Comparison of ENCODE assay signal across 8 cellular contexts in the genomic region with DNA sequence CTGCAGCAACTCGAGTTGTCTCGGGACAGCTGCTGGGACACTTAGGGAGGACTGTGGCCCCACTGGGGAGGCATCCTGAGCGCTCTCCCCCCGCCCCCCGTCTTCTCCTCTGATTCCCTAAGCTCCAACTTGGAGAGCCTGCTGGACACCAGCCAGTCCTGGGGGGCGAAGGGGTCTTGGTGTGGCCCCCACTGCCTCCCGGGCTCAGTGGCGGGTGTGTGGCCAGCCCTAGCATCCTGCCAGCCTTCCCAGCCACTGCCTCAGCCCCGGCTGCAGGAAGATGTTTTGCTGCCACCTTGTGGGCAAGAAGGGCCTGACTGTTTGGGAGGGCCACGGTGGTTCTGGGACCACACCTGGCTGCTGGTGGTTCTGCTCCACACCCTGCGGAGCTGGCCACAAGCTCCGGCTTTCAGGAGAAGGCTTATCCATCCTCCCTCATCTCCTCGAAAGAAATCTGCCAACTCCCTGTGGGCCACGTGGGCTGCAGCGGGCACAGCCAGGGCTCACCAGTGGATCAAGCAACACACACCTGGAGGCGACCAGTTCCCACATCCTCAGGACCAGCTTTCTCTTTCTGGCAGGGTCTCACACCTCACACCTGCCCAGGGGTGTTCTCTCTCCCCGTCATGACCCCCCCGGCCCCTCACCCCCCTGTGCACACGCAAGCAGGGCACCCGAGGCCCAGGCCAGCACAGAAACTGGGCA. TPM values are rescaled to one million over a fixed set of nuclear protein-coding genes. Genes with fewer than 3 reads are reported as not detected.
DNase-seq lines count a peak whose midpoint lies in the region; ATAC-seq, FAIRE-seq and TF ChIP-seq lines count a peak whose summit lies in the region.

No MANE protein-coding gene starts in this region.

- no peaks in the 10 kb centered on the region for H3K9me3 ChIP-seq in SU-DHL-6 (ENCODE audit: insufficient read depth, low read length)

- no peak overlapping the region for H2AFZ ChIP-seq in SU-DHL-6 (ENCODE audit: low read depth, low read length, severe bottlenecking)

- no peaks in the 10 kb centered on the region for H3K79me2 ChIP-seq in SU-DHL-6 (ENCODE audit: insufficient read depth, low read length)

- H3K4me1 Mint-ChIP-seq in activated naive CD8-positive, alpha-beta T cell treated with anti-CD3 and anti-CD28 coated beads for 36 hours = peaks cover 6% of the 10 kb centered on the region

- no peak overlapping the region for H3K27ac Mint-ChIP-seq in activated naive CD8-positive, alpha-beta T cell treated with anti-CD3 and anti-CD28 coated beads for 36 hours

- no peak overlapping the region for H3K27ac ChIP-seq in SU-DHL-6 (ENCODE audit: low read depth, low read length)

- H3K9ac ChIP-seq in SU-DHL-6 (ENCODE audit: low read length) = no peak overlapping the region

- peak; percentile 89 for TF ChIP-seq CTCF in D721Med (IDR thresholded peaks at IDR 0.05; ENCODE audit: insufficient read depth, missing control alignments)
- peak; percentile 54 for TF ChIP-seq CTCF in SU-DHL-6 (IDR thresholded peaks at IDR 0.05; ENCODE audit: insufficient read depth, low read length, poor library complexity, severe bottlenecking)

- no peaks in the 10 kb centered on the region for H3K9me3 Mint-ChIP-seq in activated naive CD8-positive, alpha-beta T cell treated with anti-CD3 and anti-CD28 coated beads for 36 hours

- intact Hi-C loops in cardiac septum (cut with DNase I) = loop anchor here (5.0 kb wide), 2 partner anchors 84 to 209 kb away; partner anchors contain the start of gene ABCB8

- FAIRE-seq in D721Med (lab: Jason Lieb, UNC) = no peak

- H3K9me2 ChIP-seq in SU-DHL-6 (replicated peaks; ENCODE audit: insufficient read depth, low read length) = no peaks in the 10 kb centered on the region

- no peaks in the 10 kb centered on the region for H3K27me3 ChIP-seq in SU-DHL-6 (ENCODE audit: low read length)

- H3K4me2 ChIP-seq in SU-DHL-6 (ENCODE audit: low read depth, low read length, poor library complexity, severe bottlenecking) = no peak overlapping the region

- no peaks in the 10 kb centered on the region for H4K20me1 ChIP-seq in SU-DHL-6 (ENCODE audit: low read depth, low read length)

- peak; percentile 90 for ATAC-seq in GM19468 (IDR thresholded peaks at IDR 0.05; ENCODE audit: extremely low read depth, unreplicated experiment)

- H3K36me3 ChIP-seq in SU-DHL-6 (ENCODE audit: low read length) = no peaks in the 10 kb centered on the region

- no peaks in the 10 kb centered on the region for H3K36me3 Mint-ChIP-seq in activated naive CD8-positive, alpha-beta T cell treated with anti-CD3 and anti-CD28 coated beads for 36 hours

- no peaks in the 10 kb centered on the region for H3F3A ChIP-seq in SU-DHL-6 (ENCODE audit: insufficient read depth)

- DNase-seq in D721Med (ENCODE audit: insufficient read length, low spot score) (peak; percentile 98), HuH-7 (ENCODE audit: low spot score) (peak; percentile 99), cardiac septum (ENCODE audit: low spot score) (peak; percentile 89), retina (peak; percentile 82), mesenteric fat pad (ENCODE audit: low spot score) (no peak)
- DNase-seq in activated naive CD8-positive, alpha-beta T cell treated with anti-CD3 and anti-CD28 coated beads for 36 hours = peak; percentile 75

- peaks cover 23% of the 10 kb centered on the region for H3K27me3 Mint-ChIP-seq in activated naive CD8-positive, alpha-beta T cell treated with anti-CD3 and anti-CD28 coated beads for 36 hours

- no peak overlapping the region for H3K4me3 Mint-ChIP-seq in activated naive CD8-positive, alpha-beta T cell treated with anti-CD3 and anti-CD28 coated beads for 36 hours

- no peak overlapping the region for H3K4me3 ChIP-seq in SU-DHL-6 (ENCODE audit: insufficient read depth, low read length, poor library complexity, severe bottlenecking)

RNA-seq across cellular contexts. Expression of gene AGAP3, which starts 24.8 kb away (rescaled TPM):
- total RNA-seq in activated naive CD8-positive, alpha-beta T cell treated with anti-CD3 and anti-CD28 coated beads for 36 hours = 10 to 100 TPM; 24.8 to 25.3 TPM
- total RNA-seq in cardiac septum = 67.5 TPM
- total RNA-seq in mesenteric fat pad = 86.8 TPM

RNA-seq across cellular contexts. Expression of gene TMUB1, which starts 27.8 kb away (rescaled TPM):
- 10 to 100 TPM; 59.2 to 59.3 TPM for total RNA-seq in activated naive CD8-positive, alpha-beta T cell treated with anti-CD3 and anti-CD28 coated beads for 36 hours
- 29.0 TPM for total RNA-seq in cardiac septum
- total RNA-seq in mesenteric fat pad = 31.9 TPM

RNA-seq across cellular contexts. Expression of gene FASTK, which starts 30.5 kb away (rescaled TPM):
- total RNA-seq in activated naive CD8-positive, alpha-beta T cell treated with anti-CD3 and anti-CD28 coated beads for 36 hours = 10 to 100 TPM; 65.9 to 68.7 TPM
- total RNA-seq in cardiac septum (93.3 TPM), mesenteric fat pad (59.3 TPM)

RNA-seq across cellular contexts. Expression of gene SLC4A2, which starts 51.7 kb away (rescaled TPM):
- 10 to 100 TPM; 66.5 to 69.1 TPM for total RNA-seq in activated naive CD8-positive, alpha-beta T cell treated with anti-CD3 and anti-CD28 coated beads for 36 hours
- total RNA-seq in cardiac septum (83.4 TPM), mesenteric fat pad (130 TPM)

RNA-seq across cellular contexts. Expression of gene CDK5, which starts 53.4 kb away (rescaled TPM):
- 10 to 100 TPM; 13.3 to 16.0 TPM for total RNA-seq in activated naive CD8-positive, alpha-beta T cell treated with anti-CD3 and anti-CD28 coated beads for 36 hours
- total RNA-seq in cardiac septum = 9.4 TPM
- 7.3 TPM for total RNA-seq in mesenteric fat pad
